In genomic region chr9:27528886-27529315, GRCh38 we compare ENCODE assay signal across 9 cellular contexts. TPM values are rescaled to one million over a fixed set of nuclear protein-coding genes. Genes with fewer than 3 reads are reported as not detected.
DNase-seq lines count a peak whose midpoint lies in the region; ATAC-seq and TF ChIP-seq lines count a peak whose summit lies in the region.
"Had no signal": no experiment of that assay in that cellular context is flagged by ENCODE, and none has a peak within 500 bp of the region (broad histone marks: within the 10 kb centered on the region; RNA-seq: fewer than 3 reads in every experiment).

No MANE protein-coding gene starts in this region.

- peaks cover 43% of the 10 kb centered on the region for H3K4me1 ChIP-seq in left ventricle myocardium inferior

- peak overlapping the region; percentile 81 for H3K27ac ChIP-seq in left ventricle myocardium inferior (replicated peaks)

- no peaks in the 10 kb centered on the region for H3K36me3 Mint-ChIP-seq in activated naive CD8-positive, alpha-beta T cell treated with anti-CD3 and anti-CD28 coated beads, Interleukin-2, amount 50 U/mL, for 24 hours (ENCODE audit: low read depth)
- H3K36me3 Mint-ChIP-seq in progenitor cell of endocrine pancreas (ENCODE audit: insufficient read depth) = peaks cover 5% of the 10 kb centered on the region

- DNase-seq in RKO (ENCODE audit: low spot score) = peak; percentile 40
- peak; percentile 68 for DNase-seq in activated naive CD8-positive, alpha-beta T cell treated with anti-CD3 and anti-CD28 coated beads, Interleukin-2, amount 50 U/mL, for 24 hours
- DNase-seq in left ventricle myocardium inferior = peak; percentile 25
- DNase-seq in progenitor cell of endocrine pancreas (ENCODE audit: low spot score, unreplicated experiment) = peak; percentile 26
- DNase-seq in SW480 (ENCODE audit: low spot score) = no peak
- DNase-seq in inferior parietal cortex (ENCODE audit: extremely low spot score) = no peak

- no peaks in the 10 kb centered on the region for H3K36me3 ChIP-seq in left ventricle myocardium inferior

- H3K27ac Mint-ChIP-seq in activated naive CD8-positive, alpha-beta T cell treated with anti-CD3 and anti-CD28 coated beads, Interleukin-2, amount 50 U/mL, for 24 hours = peak overlapping the region; percentile 67
- H3K27ac Mint-ChIP-seq in progenitor cell of endocrine pancreas = peak overlapping the region; percentile 93

- ATAC-seq in GM18498 (IDR thresholded peaks at IDR 0.05; ENCODE audit: unreplicated experiment) (peak; percentile 48), HG02642 (IDR thresholded peaks at IDR 0.05; ENCODE audit: poor library complexity, unreplicated experiment) (peak; percentile 56)
- peak; percentile 87 for ATAC-seq in activated naive CD8-positive, alpha-beta T cell treated with anti-CD3 and anti-CD28 coated beads, Interleukin-2, amount 50 U/mL, for 24 hours

- no peaks in the 10 kb centered on the region for H3K27me3 ChIP-seq in left ventricle myocardium inferior (ENCODE audit: low read depth)

- peak overlapping the region; percentile 89 for H3K4me3 ChIP-seq in left ventricle myocardium inferior

- H3K9me3 ChIP-seq in left ventricle myocardium inferior (replicated peaks) = no peaks in the 10 kb centered on the region

- TF ChIP-seq CTCF in left ventricle myocardium inferior (IDR thresholded peaks at IDR 0.05; ENCODE audit: borderline replicate concordance) (no peak), progenitor cell of endocrine pancreas (IDR thresholded peaks at IDR 0.05; ENCODE audit: unreplicated experiment) (no peak)

- intact Hi-C loops in left ventricle myocardium inferior (cut with micrococcal nuclease) = no loop called here

- H3K9me3 Mint-ChIP-seq in activated naive CD8-positive, alpha-beta T cell treated with anti-CD3 and anti-CD28 coated beads, Interleukin-2, amount 50 U/mL, for 24 hours = no peaks in the 10 kb centered on the region
- no peaks in the 10 kb centered on the region for H3K9me3 Mint-ChIP-seq in progenitor cell of endocrine pancreas (ENCODE audit: low read depth)

- H3K4me1 Mint-ChIP-seq in activated naive CD8-positive, alpha-beta T cell treated with anti-CD3 and anti-CD28 coated beads, Interleukin-2, amount 50 U/mL, for 24 hours = peaks cover 12% of the 10 kb centered on the region
- H3K4me1 Mint-ChIP-seq in progenitor cell of endocrine pancreas (ENCODE audit: low read depth) = peaks cover 16% of the 10 kb centered on the region

- peaks cover 22% of the 10 kb centered on the region for H3K27me3 Mint-ChIP-seq in activated naive CD8-positive, alpha-beta T cell treated with anti-CD3 and anti-CD28 coated beads, Interleukin-2, amount 50 U/mL, for 24 hours
- no peaks in the 10 kb centered on the region for H3K27me3 Mint-ChIP-seq in progenitor cell of endocrine pancreas

- H3K4me3 Mint-ChIP-seq in activated naive CD8-positive, alpha-beta T cell treated with anti-CD3 and anti-CD28 coated beads, Interleukin-2, amount 50 U/mL, for 24 hours = peak overlapping the region; percentile 85
- H3K4me3 Mint-ChIP-seq in progenitor cell of endocrine pancreas (ENCODE audit: low read depth) = peak overlapping the region; percentile 96

RNA-seq across cellular contexts. Expression of gene MOB3B, which starts 0.7 kb away (rescaled TPM):
- total RNA-seq in left ventricle myocardium inferior = 2.1 TPM
- total RNA-seq in progenitor cell of endocrine pancreas = 15.3 and 15.4 TPM in 2 replicates

RNA-seq across cellular contexts. Expression of gene IFNK, which starts 4.8 kb away (rescaled TPM):
- total RNA-seq in left ventricle myocardium inferior (not detected), progenitor cell of endocrine pancreas (not detected in 2 replicates)
- total RNA-seq: activated CD8-positive, alpha-beta memory T cell treated with anti-CD3 and anti-CD28 coated beads for 36 hours had no signal

RNA-seq across cellular contexts. Expression of gene C9orf72, which starts 44.4 kb away (rescaled TPM):
- total RNA-seq in left ventricle myocardium inferior = 15.6 TPM
- total RNA-seq in progenitor cell of endocrine pancreas = 18.6 and 23.4 TPM in 2 replicates

Comparison
In these comparisons a context has a peak if more than half of its experiments do, and no peak if none do; other contexts are left out.
1. DNase-seq: peak in RKO (single experiment), activated naive CD8-positive, alpha-beta T cell treated with anti-CD3 and anti-CD28 coated beads, Interleukin-2, amount 50 U/mL, for 24 hours (single experiment), left ventricle myocardium inferior (single experiment) and progenitor cell of endocrine pancreas (single experiment); none in SW480 (single experiment) and inferior parietal cortex (single experiment).
2. Peak in every context shown above with its lines, with median percentiles within 50 percentile points of each other: ATAC-seq.